Comparison of ENCODE assay signal across 1 cellular context in the genomic region with DNA sequence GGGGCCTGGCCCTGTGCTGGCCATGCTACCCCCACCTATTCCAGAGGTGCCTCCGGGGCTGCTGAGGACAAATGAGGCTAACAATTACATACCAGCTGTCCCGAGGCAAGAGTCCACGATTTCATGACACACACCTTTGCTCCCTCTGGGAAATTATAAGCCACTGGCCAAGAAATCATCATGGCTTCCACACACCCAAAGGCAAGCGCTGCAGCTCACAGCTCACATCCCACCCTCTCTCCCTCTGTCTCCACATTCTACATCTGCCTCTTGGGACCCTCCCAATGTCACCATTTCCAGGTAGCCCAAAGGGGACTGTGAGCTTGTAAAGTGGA.
TF ChIP-seq lines count a peak whose summit lies in the region.

No MANE protein-coding gene starts in this region.

TF ChIP-seq in GM23338, 12 proteins besides CTCF, POLR2A, EP300 and RAD21 (continued from another document):
- TF ChIP-seq, protein P1, sequence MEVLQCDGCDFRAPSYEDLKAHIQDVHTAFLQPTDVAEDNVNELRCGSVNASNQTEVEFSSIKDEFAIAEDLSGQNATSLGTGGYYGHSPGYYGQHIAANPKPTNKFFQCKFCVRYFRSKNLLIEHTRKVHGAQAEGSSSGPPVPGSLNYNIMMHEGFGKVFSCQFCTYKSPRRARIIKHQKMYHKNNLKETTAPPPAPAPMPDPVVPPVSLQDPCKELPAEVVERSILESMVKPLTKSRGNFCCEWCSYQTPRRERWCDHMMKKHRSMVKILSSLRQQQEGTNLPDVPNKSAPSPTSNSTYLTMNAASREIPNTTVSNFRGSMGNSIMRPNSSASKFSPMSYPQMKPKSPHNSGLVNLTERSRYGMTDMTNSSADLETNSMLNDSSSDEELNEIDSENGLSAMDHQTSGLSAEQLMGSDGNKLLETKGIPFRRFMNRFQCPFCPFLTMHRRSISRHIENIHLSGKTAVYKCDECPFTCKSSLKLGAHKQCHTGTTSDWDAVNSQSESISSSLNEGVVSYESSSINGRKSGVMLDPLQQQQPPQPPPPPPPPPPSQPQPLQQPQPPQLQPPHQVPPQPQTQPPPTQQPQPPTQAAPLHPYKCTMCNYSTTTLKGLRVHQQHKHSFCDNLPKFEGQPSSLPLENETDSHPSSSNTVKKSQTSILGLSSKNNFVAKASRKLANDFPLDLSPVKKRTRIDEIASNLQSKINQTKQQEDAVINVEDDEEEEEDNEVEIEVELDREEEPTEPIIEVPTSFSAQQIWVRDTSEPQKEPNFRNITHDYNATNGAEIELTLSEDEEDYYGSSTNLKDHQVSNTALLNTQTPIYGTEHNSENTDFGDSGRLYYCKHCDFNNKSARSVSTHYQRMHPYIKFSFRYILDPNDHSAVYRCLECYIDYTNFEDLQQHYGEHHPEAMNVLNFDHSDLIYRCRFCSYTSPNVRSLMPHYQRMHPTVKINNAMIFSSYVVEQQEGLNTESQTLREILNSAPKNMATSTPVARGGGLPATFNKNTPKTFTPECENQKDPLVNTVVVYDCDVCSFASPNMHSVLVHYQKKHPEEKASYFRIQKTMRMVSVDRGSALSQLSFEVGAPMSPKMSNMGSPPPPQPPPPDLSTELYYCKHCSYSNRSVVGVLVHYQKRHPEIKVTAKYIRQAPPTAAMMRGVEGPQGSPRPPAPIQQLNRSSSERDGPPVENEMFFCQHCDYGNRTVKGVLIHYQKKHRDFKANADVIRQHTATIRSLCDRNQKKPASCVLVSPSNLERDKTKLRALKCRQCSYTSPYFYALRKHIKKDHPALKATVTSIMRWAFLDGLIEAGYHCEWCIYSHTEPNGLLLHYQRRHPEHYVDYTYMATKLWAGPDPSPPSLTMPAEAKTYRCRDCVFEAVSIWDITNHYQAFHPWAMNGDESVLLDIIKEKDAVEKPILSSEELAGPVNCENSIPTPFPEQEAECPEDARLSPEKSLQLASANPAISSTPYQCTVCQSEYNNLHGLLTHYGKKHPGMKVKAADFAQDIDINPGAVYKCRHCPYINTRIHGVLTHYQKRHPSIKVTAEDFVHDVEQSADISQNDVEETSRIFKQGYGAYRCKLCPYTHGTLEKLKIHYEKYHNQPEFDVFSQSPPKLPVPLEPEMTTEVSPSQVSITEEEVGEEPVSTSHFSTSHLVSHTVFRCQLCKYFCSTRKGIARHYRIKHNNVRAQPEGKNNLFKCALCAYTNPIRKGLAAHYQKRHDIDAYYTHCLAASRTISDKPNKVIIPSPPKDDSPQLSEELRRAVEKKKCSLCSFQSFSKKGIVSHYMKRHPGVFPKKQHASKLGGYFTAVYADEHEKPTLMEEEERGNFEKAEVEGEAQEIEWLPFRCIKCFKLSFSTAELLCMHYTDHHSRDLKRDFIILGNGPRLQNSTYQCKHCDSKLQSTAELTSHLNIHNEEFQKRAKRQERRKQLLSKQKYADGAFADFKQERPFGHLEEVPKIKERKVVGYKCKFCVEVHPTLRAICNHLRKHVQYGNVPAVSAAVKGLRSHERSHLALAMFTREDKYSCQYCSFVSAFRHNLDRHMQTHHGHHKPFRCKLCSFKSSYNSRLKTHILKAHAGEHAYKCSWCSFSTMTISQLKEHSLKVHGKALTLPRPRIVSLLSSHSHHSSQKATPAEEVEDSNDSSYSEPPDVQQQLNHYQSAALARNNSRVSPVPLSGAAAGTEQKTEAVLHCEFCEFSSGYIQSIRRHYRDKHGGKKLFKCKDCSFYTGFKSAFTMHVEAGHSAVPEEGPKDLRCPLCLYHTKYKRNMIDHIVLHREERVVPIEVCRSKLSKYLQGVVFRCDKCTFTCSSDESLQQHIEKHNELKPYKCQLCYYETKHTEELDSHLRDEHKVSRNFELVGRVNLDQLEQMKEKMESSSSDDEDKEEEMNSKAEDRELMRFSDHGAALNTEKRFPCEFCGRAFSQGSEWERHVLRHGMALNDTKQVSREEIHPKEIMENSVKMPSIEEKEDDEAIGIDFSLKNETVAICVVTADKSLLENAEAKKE (CRISPR knock-in tag; IDR thresholded peaks at IDR 0.05) = no peak
- TF ChIP-seq EZH2 (IDR thresholded peaks at IDR 0.05; ENCODE audit: low read depth, unreplicated experiment) = no peak
